ENCODE assay signal across 1 cellular context in genomic region chr1:23904748-23905357, GRCh38.
TF ChIP-seq lines count a peak whose summit lies in the region.

No MANE protein-coding gene starts in this region.

TF ChIP-seq in GM23338, 12 proteins besides CTCF, POLR2A, EP300 and RAD21 (continued from another document):
- TF ChIP-seq ZNF462 (CRISPR knock-in tag; IDR thresholded peaks at IDR 0.05) (no peak), CREB1 (CRISPR knock-in tag; IDR thresholded peaks at IDR 0.05; ENCODE audit: low read depth) (no peak)
TF ChIP-seq in GM23338: peak in this region for 0.
